Comparison of ENCODE assay signal across 13 cellular contexts in genomic region chr2:230601510-230601909, GRCh38.
DNase-seq lines count a peak whose midpoint lies in the region; ATAC-seq, FAIRE-seq and TF ChIP-seq lines count a peak whose summit lies in the region.
"Had no signal": no experiment of that assay in that cellular context is flagged by ENCODE, and none has a peak within 500 bp of the region (broad histone marks: within the 10 kb centered on the region; RNA-seq: fewer than 3 reads in every experiment).

No MANE protein-coding gene starts in this region.

- H3K4me1 ChIP-seq in DND-41 (ENCODE audit: insufficient read depth, low read length) (peaks cover 44% of the 10 kb centered on the region), HAP-1 (no peaks in the 10 kb centered on the region)

- peak overlapping the region; percentile 89 for H3K27ac Mint-ChIP-seq in T-helper 17 cell

- no peaks in the 10 kb centered on the region for H3K27me3 Mint-ChIP-seq in T-helper 17 cell

- no peaks in the 10 kb centered on the region for H4K20me1 ChIP-seq in DND-41 (ENCODE audit: insufficient read depth, low read length)

- H3K4me3 Mint-ChIP-seq in T-helper 17 cell: peak overlapping the region; percentile 74

- peak; percentile 97 for FAIRE-seq in GM19239 (lab: Jason Lieb, UNC)
- FAIRE-seq: endothelial cell of umbilical vein, H54 had no signal

- DNase-seq in DND-41 (no peak), GM19239 (ENCODE audit: insufficient read length, low spot score) (no peak), T-helper 17 cell (no peak), NCI-H2196 (lab: John Stamatoyannopoulos, UW; ENCODE audit: unreplicated experiment) (no peak), HAP-1 (ENCODE audit: low spot score in 2 of 2) (no peak), KG1 (lab: John Stamatoyannopoulos, UW) (no peak)
- DNase-seq in stimulated activated CD4-positive, alpha-beta T cell treated with anti-CD3 and anti-CD28 coated beads, Interleukin-4, amount 100 ng/mL, for 4 hours: no peak
- DNase-seq: activated effector memory CD4-positive, alpha-beta T cell treated with anti-CD3 and anti-CD28 coated beads, Interleukin-2, amount 50 U/mL, for 16 hours; kidney glomerular epithelial cell; NCI-H2029 had no signal

- in situ Hi-C loops in HAP-1 (cut with MboI; ENCODE audit: low sequenced_read_pairs): no loop called here

- H3K27me3 ChIP-seq in DND-41 (ENCODE audit: insufficient read depth, low read length, poor library complexity) (no peaks in the 10 kb centered on the region), HAP-1 (ENCODE audit: low read depth) (no peaks in the 10 kb centered on the region)

- H3K4me3 ChIP-seq in DND-41 (ENCODE audit: low read depth in 1 of 2, low read length in 2 of 2) (no peak overlapping the region), HAP-1 (no peak overlapping the region)

- no peak for TF ChIP-seq CTCF in DND-41 (IDR thresholded peaks at IDR 0.05; ENCODE audit: borderline replicate concordance, extremely low read depth, low read length, poor library complexity, severe bottlenecking)

- H3K9me3 ChIP-seq in DND-41 (ENCODE audit: insufficient read depth, low read length, severe bottlenecking) (no peaks in the 10 kb centered on the region), T-helper 17 cell (ENCODE audit: control insufficient read depth, low read length, poor library complexity, severe bottlenecking) (no peaks in the 10 kb centered on the region), HAP-1 (no peaks in the 10 kb centered on the region)

- no peaks in the 10 kb centered on the region for H3K79me2 ChIP-seq in DND-41 (ENCODE audit: insufficient read depth, low read length)

- no peak overlapping the region for H3K9ac ChIP-seq in DND-41 (ENCODE audit: low read depth, low read length)

- peak overlapping the region; percentile 96 for H3K27ac ChIP-seq in DND-41 (ENCODE audit: low read length)

- peaks cover 33% of the 10 kb centered on the region for H3K4me1 Mint-ChIP-seq in T-helper 17 cell

- ATAC-seq in DND-41 (ENCODE audit: insufficient read depth, low read depth) (no peak), HG02943 (IDR thresholded peaks at IDR 0.05; ENCODE audit: low read depth, unreplicated experiment) (peak; percentile 67), T-helper 17 cell (no peak)

- H3K4me2 ChIP-seq in DND-41 (ENCODE audit: insufficient read depth, low read length): peak overlapping the region; percentile 56; the same call in 1 of the 2 replicates

- H3K36me3 ChIP-seq in DND-41 (ENCODE audit: insufficient read depth, low read length): no peaks in the 10 kb centered on the region
- H3K36me3 ChIP-seq in HAP-1 (replicated peaks): no peaks in the 10 kb centered on the region

- H3K36me3 Mint-ChIP-seq in T-helper 17 cell (ENCODE audit: low read depth): no peaks in the 10 kb centered on the region

- H2AFZ ChIP-seq in DND-41 (ENCODE audit: low read depth, low read length): no peak overlapping the region
